In genomic region chr7:82194011-82194410, GRCh38 we compare ENCODE assay signal across 17 cellular contexts.
DNase-seq lines count a peak whose midpoint lies in the region; ATAC-seq, FAIRE-seq and TF ChIP-seq lines count a peak whose summit lies in the region.
"Had no signal": no experiment of that assay in that cellular context is flagged by ENCODE, and none has a peak within 500 bp of the region (broad histone marks: within the 10 kb centered on the region; RNA-seq: fewer than 3 reads in every experiment).

No MANE protein-coding gene starts in this region.

- no peak overlapping the region for H3K27ac ChIP-seq in keratinocyte (ENCODE audit: control insufficient read depth, insufficient read depth, low read length)
- H3K27ac ChIP-seq in Peyer's patch, result no peak overlapping the region
- H3K27ac ChIP-seq: HL-60, parathyroid adenoma had no signal

- H3K9me3 ChIP-seq in MG63, result no peaks in the 10 kb centered on the region
- H3K9me3 ChIP-seq in keratinocyte (ENCODE audit: control insufficient read depth, low read depth, low read length), result no peaks in the 10 kb centered on the region
- H3K9me3 ChIP-seq in Peyer's patch, result no peaks in the 10 kb centered on the region

- no peak overlapping the region for H2AFZ ChIP-seq in keratinocyte (ENCODE audit: control insufficient read depth, low read length)
- H2AFZ ChIP-seq: parathyroid adenoma had no signal

- H3K36me3 ChIP-seq in MG63 (no peaks in the 10 kb centered on the region), keratinocyte (ENCODE audit: control insufficient read depth in 2 of 2, extremely low read depth in 1 of 2, insufficient read depth in 2 of 2, low read length in 2 of 2) (no peaks in the 10 kb centered on the region), Peyer's patch (no peaks in the 10 kb centered on the region)

- no peak for TF ChIP-seq CTCF in AG10803 (conservative IDR thresholded peaks at IDR 0.05; ENCODE audit: low read length)
- no peak for TF ChIP-seq CTCF in cardiac fibroblast (IDR thresholded peaks at IDR 0.05; ENCODE audit: low read depth, low read length)
- no peak for TF ChIP-seq CTCF in keratinocyte (optimal IDR thresholded peaks at IDR 0.05 in 1 of 3, IDR thresholded peaks at IDR 0.05 in 1 of 3, conservative IDR thresholded peaks at IDR 0.05 in 1 of 3; ENCODE audit: extremely low read depth in 1 of 3, insufficient read depth in 2 of 3, low read length in 3 of 3)
- TF ChIP-seq CTCF in Peyer's patch (IDR thresholded peaks at IDR 0.05), result no peak
- no peak for TF ChIP-seq CTCF in GM13976 (IDR thresholded peaks at IDR 0.05; ENCODE audit: borderline replicate concordance, control extremely low read depth, extremely low read depth, insufficient read depth, missing control alignments)

- in situ Hi-C loops in GM13976 (cut with MboI; ENCODE audit: low sequenced_read_pairs, unreplicated experiment), result no loop called here

- dilution Hi-C loops in keratinocyte (cut with MboI; ENCODE audit: extremely low pct_ligation_motif_present, low sequenced_read_pairs), result no loop called here

- H3K9ac ChIP-seq in keratinocyte (ENCODE audit: control insufficient read depth, extremely low read depth, insufficient read depth, low read length), result no peak overlapping the region
- H3K9ac ChIP-seq: parathyroid adenoma had no signal

- peak; percentile 55 for FAIRE-seq in keratinocyte (lab: Jason Lieb, UNC)

- no peaks in the 10 kb centered on the region for H3K27me3 ChIP-seq in MG63
- no peaks in the 10 kb centered on the region for H3K27me3 ChIP-seq in keratinocyte (ENCODE audit: control insufficient read depth, extremely low read depth, insufficient read depth, low read length)
- no peaks in the 10 kb centered on the region for H3K27me3 ChIP-seq in Peyer's patch

- H3K79me2 ChIP-seq in keratinocyte (ENCODE audit: control insufficient read depth, insufficient read depth, low read length), result no peaks in the 10 kb centered on the region
- H3K79me2 ChIP-seq: parathyroid adenoma had no signal

- H3K4me1 ChIP-seq in keratinocyte (ENCODE audit: control insufficient read depth, extremely low read depth, insufficient read depth, low read length) (peaks cover 9% of the 10 kb centered on the region), Peyer's patch (no peaks in the 10 kb centered on the region)
- H3K4me1 ChIP-seq: parathyroid adenoma had no signal

- H3K4me3 ChIP-seq in AG10803 (ENCODE audit: low read length) (no peak overlapping the region), MG63 (no peak overlapping the region), cardiac fibroblast (replicated peaks in 1 of 2; ENCODE audit: low read depth in 2 of 2, low read length in 2 of 2) (no peak overlapping the region), keratinocyte (ENCODE audit: control insufficient read depth in 2 of 3, extremely low read depth in 1 of 3, insufficient read depth in 2 of 3, low read depth in 1 of 3, low read length in 3 of 3) (no peak overlapping the region), Peyer's patch (no peak overlapping the region)

- no peaks in the 10 kb centered on the region for H3K9me1 ChIP-seq in keratinocyte (ENCODE audit: control insufficient read depth, extremely low read depth, insufficient read depth, low read length)

- H3K4me2 ChIP-seq in keratinocyte (ENCODE audit: control insufficient read depth, extremely low read depth, insufficient read depth, low read depth, low read length), result no peak overlapping the region

- TF ChIP-seq POLR2A in Peyer's patch (IDR thresholded peaks at IDR 0.05), result no peak

- no peak for ATAC-seq in GM21515 (IDR thresholded peaks at IDR 0.05; ENCODE audit: unreplicated experiment)

- DNase-seq in AG10803 (ENCODE audit: low read depth), result peak; percentile 51
- DNase-seq in MG63, result peak; percentile 31
- DNase-seq in cardiac fibroblast (ENCODE audit: low read depth in 2 of 2), result peak; percentile 57 to 66
- peak; percentile 13 for DNase-seq in keratinocyte (ENCODE audit: low read depth, low spot score)
- DNase-seq in NCI-H2029 (lab: John Stamatoyannopoulos, UW), result no peak
- DNase-seq in Peyer's patch, result no peak
- no peak for DNase-seq in GM13976 (ENCODE audit: low spot score)
- DNase-seq: activated CD4-positive, alpha-beta T cell treated with anti-CD3 and anti-CD28 coated beads, Interleukin-2, amount 10 ng/mL, durations not matched to agents 24 days and 14 days; activated effector memory CD4-positive, alpha-beta T cell treated with Interleukin-2 at 50 U/mL for 16 hours; GF-D8; NCI-H1048; NCI-H526 treated with DMSO at 0.1 percent for 48 hours; stimulated activated CD4-positive, alpha-beta T cell treated with anti-CD3 and anti-CD28 coated beads, Interleukin-4, amount 100 ng/mL, for 1 hour; stimulated activated naive CD4-positive, alpha-beta T cell treated with Interleukin-2 at 50 U/mL for 16 hours had no signal

- no peaks in the 10 kb centered on the region for H4K20me1 ChIP-seq in keratinocyte (ENCODE audit: control insufficient read depth, extremely low read depth, insufficient read depth, low read length)

Comparison
In these comparisons a context has a peak if more than half of its experiments do, and no peak if none do; other contexts are left out.
1. DNase-seq: peak in AG10803 (single experiment), MG63 (single experiment), cardiac fibroblast (2 of 2) and keratinocyte (single experiment); none in NCI-H2029 (single experiment), Peyer's patch (0 of 3) and GM13976 (single experiment).